17 cellular contexts compared by ENCODE assay signal in genomic region chr19:30350995-30351394, GRCh38.
"Had no signal": no experiment of that assay in that cellular context is flagged by ENCODE, and none has a peak within 500 bp of the region (broad histone marks: within the 10 kb centered on the region; RNA-seq: fewer than 3 reads in every experiment).

No MANE protein-coding gene starts in this region.

- H3K4me1 ChIP-seq: esophagus muscularis mucosa, gastroesophageal sphincter, right atrium auricular region, stomach had no signal

- H3K27ac ChIP-seq: epithelial cell of prostate, esophagus muscularis mucosa, gastroesophageal sphincter, hepatocyte, right atrium auricular region, stomach had no signal

- ATAC-seq: effector memory CD8-positive, alpha-beta T cell; gastroesophageal sphincter; left lobe of liver; naive thymus-derived CD4-positive, alpha-beta T cell had no signal

- DNase-seq: effector memory CD8-positive, alpha-beta T cell; islet precursor cell; mammary epithelial cell; naive thymus-derived CD4-positive, alpha-beta T cell; nephron progenitor cell; posterior cingulate gyrus; small intestine; stimulated activated CD4-positive, alpha-beta T cell treated with anti-CD3 and anti-CD28 coated beads, Interleukin-12 subunit alpha, Interleukin-12 subunit beta, amount 100 ng/mL, for 4 hours; stimulated activated naive CD4-positive, alpha-beta T cell; stomach; trophoblast cell had no signal

- H3K9me3 ChIP-seq: esophagus muscularis mucosa, gastroesophageal sphincter, right atrium auricular region, stomach had no signal

- H3K4me3 ChIP-seq: esophagus muscularis mucosa, gastroesophageal sphincter, hepatocyte, right atrium auricular region, stomach had no signal

- H3K27me3 ChIP-seq: right atrium auricular region, stomach had no signal

- H3K36me3 ChIP-seq: esophagus muscularis mucosa, gastroesophageal sphincter, right atrium auricular region, stomach had no signal
